Comparison of ENCODE assay signal across 8 cellular contexts in the genomic region with DNA sequence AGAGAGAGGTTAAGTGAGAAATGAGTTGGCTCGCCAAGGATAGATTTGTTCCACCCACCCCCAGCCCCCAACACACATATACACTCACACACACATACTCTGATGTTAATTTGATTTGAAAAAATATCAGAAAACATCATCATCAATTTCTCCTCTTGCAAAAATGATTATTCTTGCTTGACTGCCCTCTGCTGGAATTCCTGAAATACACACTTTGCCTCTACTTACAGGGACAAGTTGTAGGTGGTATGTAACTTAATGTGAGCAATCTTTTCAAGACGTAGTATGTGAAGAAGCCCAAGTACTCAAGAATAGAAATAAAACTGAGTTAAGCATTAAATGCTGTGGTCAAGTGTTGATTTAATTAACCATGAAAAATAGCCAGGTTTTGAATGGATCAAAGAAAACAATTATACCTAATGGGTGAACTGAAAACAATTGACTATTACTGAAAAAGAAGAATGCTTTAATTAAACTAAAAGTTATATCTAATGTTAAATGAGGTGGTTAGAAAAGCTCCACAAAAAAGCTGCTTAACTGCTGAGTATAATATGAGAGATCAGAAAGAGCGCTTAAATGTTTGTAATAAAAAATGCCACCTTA. TPM values are rescaled to one million over a fixed set of nuclear protein-coding genes. Genes with fewer than 3 reads are reported as not detected.
A peak's percentile ranks its signal among the peaks of the same experiment; 100 is the strongest.
DNase-seq lines count a peak whose midpoint lies in the region; ATAC-seq and TF ChIP-seq lines count a peak whose summit lies in the region.
"Had no signal": no experiment of that assay in that cellular context is flagged by ENCODE, and none has a peak within 500 bp of the region (broad histone marks: within the 10 kb centered on the region; RNA-seq: fewer than 3 reads in every experiment).

No MANE protein-coding gene starts in this region.

- TF ChIP-seq EP300 in Ishikawa (IDR thresholded peaks at IDR 0.05; ENCODE audit: borderline replicate concordance): no peak

- H3K4me1 Mint-ChIP-seq in effector memory CD8-positive, alpha-beta T cell (ENCODE audit: low read depth in 2 of 2): no peaks in the 10 kb centered on the region

- peak; percentile 49 for TF ChIP-seq RAD21 in Ishikawa (IDR thresholded peaks at IDR 0.05; ENCODE audit: low read depth)

- H3K27ac Mint-ChIP-seq in effector memory CD8-positive, alpha-beta T cell: no peak overlapping the region

- TF ChIP-seq CTCF in GM12865 (IDR thresholded peaks at IDR 0.05; ENCODE audit: insufficient read depth, low read depth, low read length, missing control alignments): peak; percentile 53

- H3K36me3 Mint-ChIP-seq in effector memory CD8-positive, alpha-beta T cell (ENCODE audit: insufficient read depth): no peaks in the 10 kb centered on the region

- no peak overlapping the region for H3K4me3 Mint-ChIP-seq in effector memory CD8-positive, alpha-beta T cell

- peaks cover 0 to 3% of the 10 kb centered on the region in 2 donors for H3K9me3 Mint-ChIP-seq in effector memory CD8-positive, alpha-beta T cell

- ATAC-seq in left lobe of liver: peak; percentile 69
- ATAC-seq in effector memory CD8-positive, alpha-beta T cell (replicated peaks): no peak

- no peaks in the 10 kb centered on the region for H3K27me3 Mint-ChIP-seq in effector memory CD8-positive, alpha-beta T cell

- DNase-seq in GM12865 (ENCODE audit: low read depth) (peak; percentile 43), amniotic epithelial cell (ENCODE audit: low read depth) (peak; percentile 29), left lobe of liver (ENCODE audit: low spot score) (no peak)
- no peak for DNase-seq in activated CD4-positive, alpha-beta T cell treated with anti-CD3 and anti-CD28 coated beads for 48 hours
- DNase-seq in effector memory CD8-positive, alpha-beta T cell: no peak
- DNase-seq in activated naive CD4-positive, alpha-beta T cell treated with anti-CD3 and anti-CD28 coated beads, Interleukin-2, amount 50 U/mL, for 16 hours: no peak

- H3K4me3 ChIP-seq in GM12865 (ENCODE audit: low read depth, low read length): no peak overlapping the region

TF ChIP-seq in Ishikawa, 13 proteins besides CTCF, POLR2A, EP300 and RAD21:
- TF ChIP-seq ZBTB7A (IDR thresholded peaks at IDR 0.05; ENCODE audit: low read depth): no peak
- TF ChIP-seq TAF1 (IDR thresholded peaks at IDR 0.05; ENCODE audit: low read depth): no peak
- TF ChIP-seq CREB1 (IDR thresholded peaks at IDR 0.05; ENCODE audit: low read depth): no peak
- TF ChIP-seq, protein P1, sequence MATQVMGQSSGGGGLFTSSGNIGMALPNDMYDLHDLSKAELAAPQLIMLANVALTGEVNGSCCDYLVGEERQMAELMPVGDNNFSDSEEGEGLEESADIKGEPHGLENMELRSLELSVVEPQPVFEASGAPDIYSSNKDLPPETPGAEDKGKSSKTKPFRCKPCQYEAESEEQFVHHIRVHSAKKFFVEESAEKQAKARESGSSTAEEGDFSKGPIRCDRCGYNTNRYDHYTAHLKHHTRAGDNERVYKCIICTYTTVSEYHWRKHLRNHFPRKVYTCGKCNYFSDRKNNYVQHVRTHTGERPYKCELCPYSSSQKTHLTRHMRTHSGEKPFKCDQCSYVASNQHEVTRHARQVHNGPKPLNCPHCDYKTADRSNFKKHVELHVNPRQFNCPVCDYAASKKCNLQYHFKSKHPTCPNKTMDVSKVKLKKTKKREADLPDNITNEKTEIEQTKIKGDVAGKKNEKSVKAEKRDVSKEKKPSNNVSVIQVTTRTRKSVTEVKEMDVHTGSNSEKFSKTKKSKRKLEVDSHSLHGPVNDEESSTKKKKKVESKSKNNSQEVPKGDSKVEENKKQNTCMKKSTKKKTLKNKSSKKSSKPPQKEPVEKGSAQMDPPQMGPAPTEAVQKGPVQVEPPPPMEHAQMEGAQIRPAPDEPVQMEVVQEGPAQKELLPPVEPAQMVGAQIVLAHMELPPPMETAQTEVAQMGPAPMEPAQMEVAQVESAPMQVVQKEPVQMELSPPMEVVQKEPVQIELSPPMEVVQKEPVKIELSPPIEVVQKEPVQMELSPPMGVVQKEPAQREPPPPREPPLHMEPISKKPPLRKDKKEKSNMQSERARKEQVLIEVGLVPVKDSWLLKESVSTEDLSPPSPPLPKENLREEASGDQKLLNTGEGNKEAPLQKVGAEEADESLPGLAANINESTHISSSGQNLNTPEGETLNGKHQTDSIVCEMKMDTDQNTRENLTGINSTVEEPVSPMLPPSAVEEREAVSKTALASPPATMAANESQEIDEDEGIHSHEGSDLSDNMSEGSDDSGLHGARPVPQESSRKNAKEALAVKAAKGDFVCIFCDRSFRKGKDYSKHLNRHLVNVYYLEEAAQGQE (IDR thresholded peaks at IDR 0.05; ENCODE audit: low read depth): no peak
- TF ChIP-seq NFIC (IDR thresholded peaks at IDR 0.05): no peak
- no peak for TF ChIP-seq YY1 (IDR thresholded peaks at IDR 0.05; ENCODE audit: low read depth)
- no peak for TF ChIP-seq CEBPB (IDR thresholded peaks at IDR 0.05)
- TF ChIP-seq, protein P2, sequence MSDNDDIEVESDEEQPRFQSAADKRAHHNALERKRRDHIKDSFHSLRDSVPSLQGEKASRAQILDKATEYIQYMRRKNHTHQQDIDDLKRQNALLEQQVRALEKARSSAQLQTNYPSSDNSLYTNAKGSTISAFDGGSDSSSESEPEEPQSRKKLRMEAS (IDR thresholded peaks at IDR 0.05): no peak
- TF ChIP-seq TCF12 (IDR thresholded peaks at IDR 0.05; ENCODE audit: low read depth): no peak
- no peak for TF ChIP-seq TEAD4 (IDR thresholded peaks at IDR 0.05)
- TF ChIP-seq EGR1 (IDR thresholded peaks at IDR 0.05): no peak
- no peak for TF ChIP-seq FOXM1 (IDR thresholded peaks at IDR 0.05; ENCODE audit: borderline replicate concordance, low read depth)
- TF ChIP-seq, protein P3, sequence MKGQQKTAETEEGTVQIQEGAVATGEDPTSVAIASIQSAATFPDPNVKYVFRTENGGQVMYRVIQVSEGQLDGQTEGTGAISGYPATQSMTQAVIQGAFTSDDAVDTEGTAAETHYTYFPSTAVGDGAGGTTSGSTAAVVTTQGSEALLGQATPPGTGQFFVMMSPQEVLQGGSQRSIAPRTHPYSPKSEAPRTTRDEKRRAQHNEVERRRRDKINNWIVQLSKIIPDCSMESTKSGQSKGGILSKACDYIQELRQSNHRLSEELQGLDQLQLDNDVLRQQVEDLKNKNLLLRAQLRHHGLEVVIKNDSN (IDR thresholded peaks at IDR 0.05): no peak
TF ChIP-seq in Ishikawa: peak in this region for 0.

RNA-seq across cellular contexts. Expression of a gene that starts 46.6 kb away (rescaled TPM):
- total RNA-seq in left lobe of liver: not detected
- total RNA-seq: activated CD8-positive, alpha-beta memory T cell treated with anti-CD3 and anti-CD28 coated beads for 36 hours had no signal

Comparison
In these comparisons a context has a peak if more than half of its experiments do, and no peak if none do; other contexts are left out.
1. DNase-seq: peak in GM12865 (single experiment) and amniotic epithelial cell (single experiment); none in left lobe of liver (single experiment), activated CD4-positive, alpha-beta T cell treated with anti-CD3 and anti-CD28 coated beads for 48 hours (single experiment), effector memory CD8-positive, alpha-beta T cell (0 of 3) and activated naive CD4-positive, alpha-beta T cell treated with anti-CD3 and anti-CD28 coated beads, Interleukin-2, amount 50 U/mL, for 16 hours (single experiment).